Comparison of ENCODE assay signal across 1 cellular context in the genomic region with DNA sequence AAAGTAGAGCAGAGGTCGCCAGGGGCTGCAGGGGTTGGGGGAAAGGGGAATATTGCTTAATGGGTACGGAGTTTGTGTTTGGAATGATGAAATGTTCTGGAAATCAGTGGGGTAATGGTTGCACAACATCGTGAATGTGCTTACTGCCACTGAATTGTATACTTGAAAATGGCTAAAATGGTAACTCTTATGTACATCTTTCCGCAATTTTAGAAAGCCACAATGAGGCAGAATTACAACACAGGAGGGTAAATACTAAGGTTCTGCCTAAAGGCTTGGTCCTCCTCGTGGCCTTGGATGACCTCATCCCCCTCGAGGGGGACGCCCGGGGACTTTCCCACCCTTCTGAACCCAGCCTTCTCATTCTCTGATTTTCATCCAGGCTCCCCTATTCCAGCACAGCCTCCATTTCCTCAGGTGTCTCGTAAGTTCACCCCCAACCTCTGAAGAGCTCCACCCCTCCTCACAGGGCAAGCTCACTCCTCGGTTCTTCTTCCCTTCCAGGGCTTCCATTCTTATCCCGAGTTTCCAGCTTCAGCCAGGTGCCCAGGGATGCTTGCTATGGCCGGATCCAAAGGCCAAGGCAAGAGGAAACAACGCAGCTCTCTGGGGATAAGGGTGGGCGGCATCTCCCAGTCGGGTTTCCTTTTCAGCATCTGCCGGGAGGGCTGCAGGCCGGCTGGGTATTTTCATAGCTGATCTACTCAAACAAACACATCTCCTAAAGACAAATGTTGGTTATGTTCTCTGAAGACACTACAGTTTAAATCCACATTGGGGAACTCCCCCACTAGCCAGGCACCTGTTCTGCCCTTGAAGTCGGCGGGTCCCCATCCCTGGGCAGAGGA.
A peak's percentile ranks its signal among the peaks of the same experiment; 100 is the strongest.
TF ChIP-seq lines count a peak whose summit lies in the region.

No MANE protein-coding gene starts in this region.

TF ChIP-seq in K562, 482 proteins besides CTCF, POLR2A, EP300 and RAD21 (continued from another document):
- TF ChIP-seq, protein P1, sequence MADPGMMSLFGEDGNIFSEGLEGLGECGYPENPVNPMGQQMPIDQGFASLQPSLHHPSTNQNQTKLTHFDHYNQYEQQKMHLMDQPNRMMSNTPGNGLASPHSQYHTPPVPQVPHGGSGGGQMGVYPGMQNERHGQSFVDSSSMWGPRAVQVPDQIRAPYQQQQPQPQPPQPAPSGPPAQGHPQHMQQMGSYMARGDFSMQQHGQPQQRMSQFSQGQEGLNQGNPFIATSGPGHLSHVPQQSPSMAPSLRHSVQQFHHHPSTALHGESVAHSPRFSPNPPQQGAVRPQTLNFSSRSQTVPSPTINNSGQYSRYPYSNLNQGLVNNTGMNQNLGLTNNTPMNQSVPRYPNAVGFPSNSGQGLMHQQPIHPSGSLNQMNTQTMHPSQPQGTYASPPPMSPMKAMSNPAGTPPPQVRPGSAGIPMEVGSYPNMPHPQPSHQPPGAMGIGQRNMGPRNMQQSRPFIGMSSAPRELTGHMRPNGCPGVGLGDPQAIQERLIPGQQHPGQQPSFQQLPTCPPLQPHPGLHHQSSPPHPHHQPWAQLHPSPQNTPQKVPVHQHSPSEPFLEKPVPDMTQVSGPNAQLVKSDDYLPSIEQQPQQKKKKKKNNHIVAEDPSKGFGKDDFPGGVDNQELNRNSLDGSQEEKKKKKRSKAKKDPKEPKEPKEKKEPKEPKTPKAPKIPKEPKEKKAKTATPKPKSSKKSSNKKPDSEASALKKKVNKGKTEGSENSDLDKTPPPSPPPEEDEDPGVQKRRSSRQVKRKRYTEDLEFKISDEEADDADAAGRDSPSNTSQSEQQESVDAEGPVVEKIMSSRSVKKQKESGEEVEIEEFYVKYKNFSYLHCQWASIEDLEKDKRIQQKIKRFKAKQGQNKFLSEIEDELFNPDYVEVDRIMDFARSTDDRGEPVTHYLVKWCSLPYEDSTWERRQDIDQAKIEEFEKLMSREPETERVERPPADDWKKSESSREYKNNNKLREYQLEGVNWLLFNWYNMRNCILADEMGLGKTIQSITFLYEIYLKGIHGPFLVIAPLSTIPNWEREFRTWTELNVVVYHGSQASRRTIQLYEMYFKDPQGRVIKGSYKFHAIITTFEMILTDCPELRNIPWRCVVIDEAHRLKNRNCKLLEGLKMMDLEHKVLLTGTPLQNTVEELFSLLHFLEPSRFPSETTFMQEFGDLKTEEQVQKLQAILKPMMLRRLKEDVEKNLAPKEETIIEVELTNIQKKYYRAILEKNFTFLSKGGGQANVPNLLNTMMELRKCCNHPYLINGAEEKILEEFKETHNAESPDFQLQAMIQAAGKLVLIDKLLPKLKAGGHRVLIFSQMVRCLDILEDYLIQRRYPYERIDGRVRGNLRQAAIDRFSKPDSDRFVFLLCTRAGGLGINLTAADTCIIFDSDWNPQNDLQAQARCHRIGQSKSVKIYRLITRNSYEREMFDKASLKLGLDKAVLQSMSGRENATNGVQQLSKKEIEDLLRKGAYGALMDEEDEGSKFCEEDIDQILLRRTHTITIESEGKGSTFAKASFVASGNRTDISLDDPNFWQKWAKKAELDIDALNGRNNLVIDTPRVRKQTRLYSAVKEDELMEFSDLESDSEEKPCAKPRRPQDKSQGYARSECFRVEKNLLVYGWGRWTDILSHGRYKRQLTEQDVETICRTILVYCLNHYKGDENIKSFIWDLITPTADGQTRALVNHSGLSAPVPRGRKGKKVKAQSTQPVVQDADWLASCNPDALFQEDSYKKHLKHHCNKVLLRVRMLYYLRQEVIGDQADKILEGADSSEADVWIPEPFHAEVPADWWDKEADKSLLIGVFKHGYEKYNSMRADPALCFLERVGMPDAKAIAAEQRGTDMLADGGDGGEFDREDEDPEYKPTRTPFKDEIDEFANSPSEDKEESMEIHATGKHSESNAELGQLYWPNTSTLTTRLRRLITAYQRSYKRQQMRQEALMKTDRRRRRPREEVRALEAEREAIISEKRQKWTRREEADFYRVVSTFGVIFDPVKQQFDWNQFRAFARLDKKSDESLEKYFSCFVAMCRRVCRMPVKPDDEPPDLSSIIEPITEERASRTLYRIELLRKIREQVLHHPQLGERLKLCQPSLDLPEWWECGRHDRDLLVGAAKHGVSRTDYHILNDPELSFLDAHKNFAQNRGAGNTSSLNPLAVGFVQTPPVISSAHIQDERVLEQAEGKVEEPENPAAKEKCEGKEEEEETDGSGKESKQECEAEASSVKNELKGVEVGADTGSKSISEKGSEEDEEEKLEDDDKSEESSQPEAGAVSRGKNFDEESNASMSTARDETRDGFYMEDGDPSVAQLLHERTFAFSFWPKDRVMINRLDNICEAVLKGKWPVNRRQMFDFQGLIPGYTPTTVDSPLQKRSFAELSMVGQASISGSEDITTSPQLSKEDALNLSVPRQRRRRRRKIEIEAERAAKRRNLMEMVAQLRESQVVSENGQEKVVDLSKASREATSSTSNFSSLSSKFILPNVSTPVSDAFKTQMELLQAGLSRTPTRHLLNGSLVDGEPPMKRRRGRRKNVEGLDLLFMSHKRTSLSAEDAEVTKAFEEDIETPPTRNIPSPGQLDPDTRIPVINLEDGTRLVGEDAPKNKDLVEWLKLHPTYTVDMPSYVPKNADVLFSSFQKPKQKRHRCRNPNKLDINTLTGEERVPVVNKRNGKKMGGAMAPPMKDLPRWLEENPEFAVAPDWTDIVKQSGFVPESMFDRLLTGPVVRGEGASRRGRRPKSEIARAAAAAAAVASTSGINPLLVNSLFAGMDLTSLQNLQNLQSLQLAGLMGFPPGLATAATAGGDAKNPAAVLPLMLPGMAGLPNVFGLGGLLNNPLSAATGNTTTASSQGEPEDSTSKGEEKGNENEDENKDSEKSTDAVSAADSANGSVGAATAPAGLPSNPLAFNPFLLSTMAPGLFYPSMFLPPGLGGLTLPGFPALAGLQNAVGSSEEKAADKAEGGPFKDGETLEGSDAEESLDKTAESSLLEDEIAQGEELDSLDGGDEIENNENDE (IDR thresholded peaks at IDR 0.05; ENCODE audit: low read depth, low read length) = no peak
- 0 out of 2 replicates have a peak, but pooled peaks have one; percentile 22 for TF ChIP-seq CEBPG (CRISPR knock-in tag; IDR thresholded peaks at IDR 0.05)
- TF ChIP-seq CEBPG (tag; conservative IDR thresholded peaks at IDR 0.05 in 1 of 2, IDR thresholded peaks at IDR 0.05 in 1 of 2) = peak; percentile 89 to 94
- TF ChIP-seq, protein P2, sequence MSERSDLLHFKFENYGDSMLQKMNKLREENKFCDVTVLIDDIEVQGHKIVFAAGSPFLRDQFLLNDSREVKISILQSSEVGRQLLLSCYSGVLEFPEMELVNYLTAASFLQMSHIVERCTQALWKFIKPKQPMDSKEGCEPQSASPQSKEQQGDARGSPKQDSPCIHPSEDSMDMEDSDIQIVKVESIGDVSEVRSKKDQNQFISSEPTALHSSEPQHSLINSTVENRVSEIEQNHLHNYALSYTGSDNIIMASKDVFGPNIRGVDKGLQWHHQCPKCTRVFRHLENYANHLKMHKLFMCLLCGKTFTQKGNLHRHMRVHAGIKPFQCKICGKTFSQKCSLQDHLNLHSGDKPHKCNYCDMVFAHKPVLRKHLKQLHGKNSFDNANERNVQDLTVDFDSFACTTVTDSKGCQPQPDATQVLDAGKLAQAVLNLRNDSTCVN (CRISPR knock-in tag; IDR thresholded peaks at IDR 0.05) = no peak
- peak; percentile 87 to 94; a peak in 2 of 4 replicates for TF ChIP-seq TRIM24 (IDR thresholded peaks at IDR 0.05)
- TF ChIP-seq IFI16 (CRISPR knock-in tag; IDR thresholded peaks at IDR 0.05) = no peak
- peak; percentile 68 for TF ChIP-seq CEBPB (tag; IDR thresholded peaks at IDR 0.05)
TF ChIP-seq in K562: peak in this region for 4.
